Comparison of ENCODE assay signal across 10 cellular contexts in the genomic region with DNA sequence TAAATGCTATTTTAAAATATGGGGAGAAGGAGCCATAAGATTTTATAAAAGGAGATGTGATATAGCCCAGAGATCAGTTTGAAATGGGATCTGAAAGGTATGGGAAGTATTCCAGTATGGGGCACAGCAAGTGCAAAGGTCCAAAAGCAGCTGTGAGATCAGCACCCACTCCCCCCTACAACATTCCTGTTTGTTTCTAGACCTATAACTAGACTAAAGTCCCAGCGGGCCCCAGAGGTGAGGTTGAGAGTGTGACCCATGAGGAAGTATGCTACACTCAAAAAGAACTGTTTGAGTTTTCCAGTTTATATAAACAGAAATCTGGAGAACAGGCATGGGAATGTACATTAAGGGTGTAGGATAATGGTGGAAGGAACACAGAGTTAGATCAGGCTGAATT.
"Had no signal": no experiment of that assay in that cellular context is flagged by ENCODE, and none has a peak within 500 bp of the region (broad histone marks: within the 10 kb centered on the region; RNA-seq: fewer than 3 reads in every experiment).

No MANE protein-coding gene starts in this region.

- H2AFZ ChIP-seq: GM23248, GM23338 had no signal

- H3K27ac ChIP-seq: GM23248 had no signal

- H3K27ac Mint-ChIP-seq: GM23338, H9, HFFc6 had no signal

- H3K4me3 ChIP-seq: GM23248, GM23338, HAP-1 had no signal

- H3K4me2 ChIP-seq: GM23338 had no signal

- H3K36me3 ChIP-seq: HAP-1 had no signal

- ATAC-seq: GM23338, HCT116 had no signal

- H3K4me3 Mint-ChIP-seq: GM23338, H9, HFFc6 had no signal

- FAIRE-seq: H1 had no signal

- DNase-seq: GM23248, GOT3, H7, H9, HCEC 1CT, HFFc6 had no signal

- H3K9ac ChIP-seq: GM23248 had no signal

- H3K4me1 ChIP-seq: HAP-1 had no signal
